Comparison of ENCODE assay signal across 8 cellular contexts in genomic region chr9:137606734-137607138, GRCh38. TPM values are rescaled to one million over a fixed set of nuclear protein-coding genes. Genes with fewer than 3 reads are reported as not detected.
A peak's percentile ranks its signal among the peaks of the same experiment; 100 is the strongest.
DNase-seq lines count a peak whose midpoint lies in the region; ATAC-seq and TF ChIP-seq lines count a peak whose summit lies in the region.

No MANE protein-coding gene starts in this region.

- no peak overlapping the region for H3K9ac ChIP-seq in fibroblast of lung (ENCODE audit: insufficient read depth, low read length)

- no peak for TF ChIP-seq CTCF in CD8-positive, alpha-beta T cell (IDR thresholded peaks at IDR 0.05)
- TF ChIP-seq CTCF in Panc1 (IDR thresholded peaks at IDR 0.05) (no peak), fibroblast of lung (conservative IDR thresholded peaks at IDR 0.05 in 1 of 2, IDR thresholded peaks at IDR 0.05 in 1 of 2; ENCODE audit: low read depth in 1 of 2, low read length in 2 of 2) (no peak), osteocyte (IDR thresholded peaks at IDR 0.05) (no peak)

- H3K4me2 ChIP-seq in fibroblast of lung (ENCODE audit: extremely low read depth, insufficient read depth, low read length) = peak overlapping the region; percentile 93

- no peak overlapping the region for H2AFZ ChIP-seq in fibroblast of lung (ENCODE audit: low read length)

- intact Hi-C loops in CD8-positive, alpha-beta T cell (cut with DNase I, micrococcal nuclease) = loop anchor here (1.0 to 10.0 kb wide), 4 partner anchors 12 to 1244 kb away; partner anchors contain the start of genes DNLZ (in 1 of the 2) and NOTCH1 (in 1 of the 2)
- intact Hi-C loops in Panc1 (cut with micrococcal nuclease; ENCODE audit: unreplicated experiment) = no loop called here

- H3K4me3 Mint-ChIP-seq in CD8-positive, alpha-beta T cell = peak overlapping the region; percentile 82
- H3K4me3 Mint-ChIP-seq in osteocyte (ENCODE audit: unreplicated experiment) = peak overlapping the region; percentile 70

- H3K4me1 ChIP-seq in CD8-positive, alpha-beta T cell (ENCODE audit: insufficient read depth, low read length) = peaks cover 24% of the 10 kb centered on the region
- H3K4me1 ChIP-seq in Panc1 (ENCODE audit: control insufficient read depth, insufficient read depth, low read length) (peaks cover 19% of the 10 kb centered on the region), fibroblast of lung (ENCODE audit: control insufficient read depth, extremely low read depth, insufficient read depth, low read length) (peaks cover 8% of the 10 kb centered on the region)

- H3K4me1 Mint-ChIP-seq in CD8-positive, alpha-beta T cell (ENCODE audit: low read depth) = peaks cover 26% of the 10 kb centered on the region
- peaks cover 28% of the 10 kb centered on the region for H3K4me1 Mint-ChIP-seq in osteocyte (ENCODE audit: unreplicated experiment)

- H3K9me3 ChIP-seq in CD8-positive, alpha-beta T cell (ENCODE audit: low read length) = no peaks in the 10 kb centered on the region
- H3K9me3 ChIP-seq in Panc1 (ENCODE audit: control insufficient read depth, insufficient read depth, low read depth, low read length) (no peaks in the 10 kb centered on the region), fibroblast of lung (ENCODE audit: control insufficient read depth, insufficient read depth, low read depth, low read length) (no peaks in the 10 kb centered on the region)

- H3K4me3 ChIP-seq in CD8-positive, alpha-beta T cell (ENCODE audit: low read depth, low read length) = peak overlapping the region; percentile 70
- H3K4me3 ChIP-seq in Panc1 (ENCODE audit: low read depth in 2 of 2, low read length in 2 of 2) (peak overlapping the region; percentile 55 to 60), fibroblast of lung (replicated peaks in 1 of 4; ENCODE audit: control extremely low read depth in 1 of 4, insufficient read depth in 1 of 4, low read depth in 3 of 4, low read length in 4 of 4) (peak overlapping the region; percentile 27 to 75 (median 58))

- DNase-seq in CD8-positive, alpha-beta T cell = no peak
- no peak for DNase-seq in Panc1 (ENCODE audit: low read depth, low spot score)
- DNase-seq in fibroblast of lung (ENCODE audit: low read depth in 2 of 2) = no peak
- no peak for DNase-seq in osteocyte (ENCODE audit: extremely low spot score, unreplicated experiment)
- no peak for DNase-seq in ecto neural progenitor cell (ENCODE audit: low spot score)
- no peak for DNase-seq in cerebellar cortex (ENCODE audit: low spot score)
- DNase-seq in cerebellar nuclear complex (lab: John Stamatoyannopoulos, UW) = no peak

- BruUV-seq in Panc1 (replicated peaks; lab: Mats Ljungman, UMichigan) = no TSS peak

- CTCF ChIA-PET in CD8-positive, alpha-beta T cell (lab: Charles Lee) = no interaction called here
- CTCF ChIA-PET in Panc1 (lab: Charles Lee) = no interaction called here

- H3K79me2 ChIP-seq in fibroblast of lung (ENCODE audit: control insufficient read depth, insufficient read depth, low read length) = peaks cover 2% of the 10 kb centered on the region

- H3K27me3 ChIP-seq in CD8-positive, alpha-beta T cell (ENCODE audit: insufficient read depth, low read length) = no peaks in the 10 kb centered on the region
- H3K27me3 ChIP-seq in Panc1 (ENCODE audit: control insufficient read depth, insufficient read depth, low read length) = no peaks in the 10 kb centered on the region
- peaks cover 4% of the 10 kb centered on the region for H3K27me3 ChIP-seq in fibroblast of lung (ENCODE audit: control insufficient read depth, insufficient read depth, low read length)

- no peaks in the 10 kb centered on the region for H3K36me3 Mint-ChIP-seq in CD8-positive, alpha-beta T cell
- no peaks in the 10 kb centered on the region for H3K36me3 Mint-ChIP-seq in osteocyte (ENCODE audit: unreplicated experiment)

- no peak overlapping the region for H3K27ac ChIP-seq in CD8-positive, alpha-beta T cell (ENCODE audit: low read depth, low read length)
- H3K27ac ChIP-seq in Panc1 (ENCODE audit: low read length) = peak overlapping the region; percentile 46
- no peak overlapping the region for H3K27ac ChIP-seq in fibroblast of lung (ENCODE audit: insufficient read depth, low read length)

- H3K27ac Mint-ChIP-seq in CD8-positive, alpha-beta T cell = no peak overlapping the region
- no peak overlapping the region for H3K27ac Mint-ChIP-seq in osteocyte (ENCODE audit: unreplicated experiment)

- H3K36me3 ChIP-seq in CD8-positive, alpha-beta T cell (ENCODE audit: insufficient read depth, low read length) = no peaks in the 10 kb centered on the region
- no peaks in the 10 kb centered on the region for H3K36me3 ChIP-seq in Panc1 (ENCODE audit: control insufficient read depth, insufficient read depth, low read length)
- H3K36me3 ChIP-seq in fibroblast of lung (ENCODE audit: control insufficient read depth, insufficient read depth, low read length) = no peaks in the 10 kb centered on the region

- ATAC-seq in CD8-positive, alpha-beta T cell = no peak
- ATAC-seq in Panc1 (no peak; the same call in 1 of the 2 replicates), HG03280 (IDR thresholded peaks at IDR 0.05; ENCODE audit: unreplicated experiment) (no peak)

- H3K9me3 Mint-ChIP-seq in CD8-positive, alpha-beta T cell = no peaks in the 10 kb centered on the region
- H3K9me3 Mint-ChIP-seq in osteocyte (ENCODE audit: unreplicated experiment) = no peaks in the 10 kb centered on the region

- H3K27me3 Mint-ChIP-seq in CD8-positive, alpha-beta T cell (ENCODE audit: low read depth) = no peaks in the 10 kb centered on the region
- no peaks in the 10 kb centered on the region for H3K27me3 Mint-ChIP-seq in osteocyte (ENCODE audit: unreplicated experiment)

- POLR2A ChIA-PET in CD8-positive, alpha-beta T cell (lab: Charles Lee) = no interaction called here
- POLR2A ChIA-PET in Panc1 (lab: Charles Lee) = no interaction called here

- in situ Hi-C loops in Panc1 (cut with HindIII; ENCODE audit: low pct_unique_long_range_greater_than_20kb, low sequenced_read_pairs) = no loop called here

- H4K20me1 ChIP-seq in fibroblast of lung (ENCODE audit: control insufficient read depth, extremely low read depth, insufficient read depth, low read length) = no peaks in the 10 kb centered on the region

RNA-seq across cellular contexts. Expression of gene ARRDC1, which starts 1.2 kb away (rescaled TPM):
- total RNA-seq in CD8-positive, alpha-beta T cell = 10 to 100 TPM; 30.8 to 35.9 TPM
- total RNA-seq in Panc1 (2021; ENCODE audit: unreplicated experiment) (47.1 TPM), fibroblast of lung (11.0 and 17.2 TPM in 2 replicates), osteocyte (28.7 and 30.2 TPM in 2 replicates)
- polyA plus RNA-seq in Panc1 (2012; ENCODE audit: insufficient read length) = 55.5 TPM
- polyA plus RNA-seq in fibroblast of lung = 8.3 and 11.8 TPM in 2 replicates
- 8.0 and 14.2 TPM in 2 replicates for polyA plus RNA-seq in fibroblast of lung (2012)
- 27.8 and 28.5 TPM in 2 replicates for polyA minus RNA-seq in fibroblast of lung (ENCODE audit: low replicate concordance)

RNA-seq across cellular contexts. Expression of gene EHMT1, which starts 12.1 kb away (rescaled TPM):
- total RNA-seq in CD8-positive, alpha-beta T cell = 10 to 100 TPM; 83.1 to 86.2 TPM
- total RNA-seq in Panc1 (2021; ENCODE audit: unreplicated experiment) (63.9 TPM), fibroblast of lung (34.4 and 48.6 TPM in 2 replicates), osteocyte (88.6 and 93.3 TPM in 2 replicates)
- 69.9 TPM for polyA plus RNA-seq in Panc1 (2012; ENCODE audit: insufficient read length)
- 22.4 and 26.3 TPM in 2 replicates for polyA plus RNA-seq in fibroblast of lung
- polyA plus RNA-seq in fibroblast of lung (2012) = 24.6 and 29.6 TPM in 2 replicates
- 35.6 and 49.3 TPM in 2 replicates for polyA minus RNA-seq in fibroblast of lung (ENCODE audit: low replicate concordance)

RNA-seq across cellular contexts. Expression of gene ZMYND19, which starts 16.4 kb away (rescaled TPM):
- total RNA-seq in CD8-positive, alpha-beta T cell = 10 to 100 TPM in 1 of 2 experiments, 1 to 10 TPM in 1; 9.0 to 10.3 TPM
- total RNA-seq in Panc1 (2021; ENCODE audit: unreplicated experiment) (37.0 TPM), fibroblast of lung (11.2 and 14.1 TPM in 2 replicates), osteocyte (30.3 and 31.4 TPM in 2 replicates)
- 31.7 TPM for polyA plus RNA-seq in Panc1 (2012; ENCODE audit: insufficient read length)
- polyA plus RNA-seq in fibroblast of lung = 12.7 and 20.4 TPM in 2 replicates
- polyA plus RNA-seq in fibroblast of lung (2012) = 16.5 and 24.8 TPM in 2 replicates
- polyA minus RNA-seq in fibroblast of lung (ENCODE audit: low replicate concordance) = 4.9 and 6.2 TPM in 2 replicates

RNA-seq across cellular contexts. Expression of gene DPH7, which starts 28.0 kb away (rescaled TPM):
- total RNA-seq in CD8-positive, alpha-beta T cell = 10 to 100 TPM; 47.0 to 49.8 TPM
- total RNA-seq in Panc1 (2021; ENCODE audit: unreplicated experiment) (35.9 TPM), fibroblast of lung (17.2 and 20.6 TPM in 2 replicates), osteocyte (37.3 and 39.5 TPM in 2 replicates)
- polyA plus RNA-seq in Panc1 (2012; ENCODE audit: insufficient read length) = 27.6 TPM
- polyA plus RNA-seq in fibroblast of lung = 15.7 and 17.0 TPM in 2 replicates
- 11.4 and 16.2 TPM in 2 replicates for polyA plus RNA-seq in fibroblast of lung (2012)
- 16.1 and 20.5 TPM in 2 replicates for polyA minus RNA-seq in fibroblast of lung (ENCODE audit: low replicate concordance)

RNA-seq across cellular contexts. Expression of gene MRPL41, which starts 55.1 kb away (rescaled TPM):
- total RNA-seq in CD8-positive, alpha-beta T cell = 10 to 100 TPM; 31.8 to 33.5 TPM
- total RNA-seq in Panc1 (2021; ENCODE audit: unreplicated experiment) (86.4 TPM), fibroblast of lung (41.3 and 53.2 TPM in 2 replicates), osteocyte (51.9 and 53.8 TPM in 2 replicates)
- polyA plus RNA-seq in Panc1 (2012; ENCODE audit: insufficient read length) = 129 TPM
- 10.9 and 15.2 TPM in 2 replicates for polyA plus RNA-seq in fibroblast of lung
- 38.2 and 60.9 TPM in 2 replicates for polyA plus RNA-seq in fibroblast of lung (2012)
- polyA minus RNA-seq in fibroblast of lung (ENCODE audit: low replicate concordance) = 2.3 TPM in 2 replicates
